Comparison of ENCODE assay signal across 16 cellular contexts in the genomic region with DNA sequence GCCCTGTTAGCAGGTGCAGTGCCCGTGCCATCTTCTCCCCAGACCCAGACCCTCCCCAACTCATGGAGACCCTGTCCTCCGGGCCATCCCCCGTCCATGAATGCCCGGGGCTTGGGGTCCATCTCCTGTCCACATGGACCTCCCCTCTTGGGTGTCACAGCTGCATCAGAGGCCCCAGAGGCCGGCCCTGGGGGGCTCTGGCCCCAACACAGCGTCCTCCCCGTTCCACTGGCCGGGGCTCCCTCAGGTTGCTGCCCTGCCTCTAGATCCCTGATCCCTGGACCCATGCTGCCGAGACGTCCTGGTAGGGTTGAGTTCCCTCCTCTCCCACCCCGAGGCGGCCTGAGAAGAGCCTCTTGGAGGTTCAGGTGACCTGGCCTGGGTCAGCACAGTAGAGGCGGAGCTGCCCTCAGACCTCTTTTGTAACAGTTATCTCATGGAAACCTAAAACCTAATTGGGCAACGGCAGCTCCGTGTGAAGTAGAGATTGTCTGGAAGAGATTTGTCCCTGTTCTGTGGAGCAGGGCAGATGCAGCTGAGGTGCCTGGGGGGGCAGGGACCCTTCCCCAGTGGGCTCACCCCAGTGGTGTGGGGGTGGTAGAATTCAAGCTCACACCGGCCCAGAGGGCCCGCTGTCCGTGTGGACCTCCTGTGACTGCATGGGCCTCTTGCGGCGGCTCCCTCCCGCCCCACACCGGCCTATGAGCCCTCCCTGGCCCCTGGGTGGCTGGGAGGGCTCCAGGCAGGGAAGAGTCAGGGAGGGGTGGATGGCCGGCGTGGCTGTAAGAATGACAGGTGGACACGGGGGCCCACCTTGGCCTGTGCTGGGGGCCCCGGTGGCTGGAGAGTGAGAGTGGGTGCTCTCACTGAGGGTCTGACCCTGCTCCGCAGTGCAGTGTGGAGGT. TPM values are rescaled to one million over a fixed set of nuclear protein-coding genes. Genes with fewer than 3 reads are reported as not detected.
DNase-seq lines count a peak whose midpoint lies in the region; ATAC-seq, FAIRE-seq and TF ChIP-seq lines count a peak whose summit lies in the region.
"Had no signal": no experiment of that assay in that cellular context is flagged by ENCODE, and none has a peak within 500 bp of the region (broad histone marks: within the 10 kb centered on the region; RNA-seq: fewer than 3 reads in every experiment).

No MANE protein-coding gene starts in this region.

- no peak for ATAC-seq in GM18520 (IDR thresholded peaks at IDR 0.05; ENCODE audit: unreplicated experiment)

- FAIRE-seq in kidney (lab: Jason Lieb, UNC) = no peak

- H3K9ac ChIP-seq in kidney (ENCODE audit: low read length in 2 of 2) = no peak overlapping the region
- no peak overlapping the region for H3K9ac ChIP-seq in trophoblast cell (ENCODE audit: low read length)

- H3K79me2 ChIP-seq in trophoblast cell (ENCODE audit: control insufficient read depth, insufficient read depth, low read length, poor library complexity) = peaks cover 23% of the 10 kb centered on the region

- H3K4ac ChIP-seq in trophoblast cell (ENCODE audit: low read depth, low read length) = peak overlapping the region; percentile 73

- H3K27me3 ChIP-seq in BE2C = no peaks in the 10 kb centered on the region
- H3K27me3 ChIP-seq in trophoblast cell (ENCODE audit: insufficient read depth, low read length) = no peaks in the 10 kb centered on the region
- H3K27me3 ChIP-seq: upper lobe of left lung had no signal

- H3K9me3 ChIP-seq in BE2C (no peaks in the 10 kb centered on the region), kidney (ENCODE audit: control insufficient read depth in 1 of 2, low read length in 2 of 2) (no peaks in the 10 kb centered on the region), trophoblast cell (ENCODE audit: insufficient read depth, low read depth, low read length) (peaks cover 3% of the 10 kb centered on the region)
- H3K9me3 ChIP-seq: upper lobe of left lung had no signal

- peak overlapping the region; percentile 17 for H3K18ac ChIP-seq in trophoblast cell (ENCODE audit: low read length)

- H3K23ac ChIP-seq in trophoblast cell (ENCODE audit: low read length) = no peak overlapping the region

- peak; percentile 1 for DNase-seq in BE2C
- peak; percentile 66 for DNase-seq in amniotic epithelial cell (ENCODE audit: low read depth)
- peak; percentile 65 for DNase-seq in kidney
- DNase-seq in trophoblast cell = peak; percentile 81 to 94
- DNase-seq in COLO668 (lab: John Stamatoyannopoulos, UW; ENCODE audit: unreplicated experiment) = no peak
- DNase-seq in stimulated activated CD4-positive, alpha-beta T cell treated with anti-CD3 and anti-CD28 coated beads, Interleukin-1b, Interleukin-23, amount 100 ng/mL, for 48 hours = no peak
- no peak for DNase-seq in OCI-M2 (lab: John Stamatoyannopoulos, UW; ENCODE audit: unreplicated experiment)
- DNase-seq: activated B cell treated with CpG ODN at 0.5 μM for 24 hours; activated effector memory CD4-positive, alpha-beta T cell treated with anti-CD3 and anti-CD28 coated beads, Interleukin-2, amount 50 U/mL, for 16 hours; natural killer cell; NCI-H2171 treated with DMSO at 0.1 percent for 48 hours; NCI-H774; retina; RPMI8226 had no signal

- no peak overlapping the region for H2AK5ac ChIP-seq in trophoblast cell (ENCODE audit: low read length)

- no peak overlapping the region for H2BK120ac ChIP-seq in trophoblast cell (ENCODE audit: insufficient read depth, low read length, poor library complexity)

- H2BK5ac ChIP-seq in trophoblast cell (ENCODE audit: low read depth, low read length, poor library complexity) = no peak overlapping the region

- H4K8ac ChIP-seq in trophoblast cell (ENCODE audit: low read depth, low read length) = no peak overlapping the region

- H3K4me2 ChIP-seq in trophoblast cell (ENCODE audit: low read length) = no peak overlapping the region

- no peak overlapping the region for H4K12ac ChIP-seq in trophoblast cell (ENCODE audit: low read depth, low read length)

- no peak overlapping the region for H2BK12ac ChIP-seq in trophoblast cell (ENCODE audit: low read length)

- no peak overlapping the region for H2AFZ ChIP-seq in trophoblast cell (ENCODE audit: insufficient read depth, low read length, poor library complexity)

- TF ChIP-seq CTCF in BE2C (IDR thresholded peaks at IDR 0.05; ENCODE audit: low read depth, low read length) (no peak), kidney (IDR thresholded peaks at IDR 0.05; ENCODE audit: borderline replicate concordance, extremely low read depth, insufficient read depth) (no peak)

- intact Hi-C loops in kidney (cut with DNase I) = no loop called here

- peak overlapping the region in 1 of 2 donors; percentile 22 for H3K27ac ChIP-seq in kidney (ENCODE audit: low read depth in 2 of 2, low read length in 2 of 2)
- no peak overlapping the region for H3K27ac ChIP-seq in trophoblast cell (ENCODE audit: low read depth, low read length)

- H3K36me3 ChIP-seq in BE2C = no peaks in the 10 kb centered on the region
- H3K36me3 ChIP-seq in kidney (ENCODE audit: control insufficient read depth in 1 of 2, insufficient read depth in 2 of 2, low read length in 2 of 2) = no peaks in the 10 kb centered on the region
- peaks cover 9 to 11% of the 10 kb centered on the region in 2 experiments for H3K36me3 ChIP-seq in trophoblast cell (ENCODE audit: control insufficient read depth in 1 of 2, insufficient read depth in 2 of 2, low read length in 2 of 2)
- H3K36me3 ChIP-seq: upper lobe of left lung had no signal

- H3K79me1 ChIP-seq in trophoblast cell (ENCODE audit: low read length) = peaks cover 4% of the 10 kb centered on the region

- no peak overlapping the region for H3K4me3 ChIP-seq in BE2C (ENCODE audit: low read depth, low read length)
- H3K4me3 ChIP-seq in kidney (ENCODE audit: low read length in 2 of 2) = no peak overlapping the region
- no peak overlapping the region for H3K4me3 ChIP-seq in trophoblast cell (ENCODE audit: low read depth, low read length)
- H3K4me3 ChIP-seq: upper lobe of left lung had no signal

- no peaks in the 10 kb centered on the region for H3K4me1 ChIP-seq in BE2C
- peaks cover 6 to 14% of the 10 kb centered on the region in 2 donors for H3K4me1 ChIP-seq in kidney (ENCODE audit: control insufficient read depth in 1 of 2, insufficient read depth in 1 of 2, low read depth in 1 of 2, low read length in 2 of 2)
- peaks cover 14 to 20% of the 10 kb centered on the region in 2 experiments for H3K4me1 ChIP-seq in trophoblast cell (ENCODE audit: control insufficient read depth in 1 of 2, insufficient read depth in 2 of 2, low read length in 2 of 2)

- H3K14ac ChIP-seq in trophoblast cell (ENCODE audit: low read length) = no peak overlapping the region

- WGBS in trophoblast cell (ENCODE audit: extremely low coverage, insufficient coverage, insufficient read length) = no CpG with 5 or more reads among the region's 27 CpGs

- no peak overlapping the region for H4K91ac ChIP-seq in trophoblast cell (ENCODE audit: low read depth, low read length)

RNA-seq across cellular contexts. Expression of gene SKI, which starts 56.1 kb away (rescaled TPM):
- 22.2 TPM for polyA plus RNA-seq in BE2C (2012; ENCODE audit: insufficient read depth, insufficient read length, low read depth)
- 78.6 TPM for total RNA-seq in kidney
- 9.2 TPM for polyA plus RNA-seq in kidney (ENCODE audit: insufficient read depth, low read depth, low replicate concordance)
- 73.3 and 73.7 TPM in 2 replicates for polyA plus RNA-seq in trophoblast cell (2013)

Comparison
In these comparisons a context has a peak if more than half of its experiments do, and no peak if none do; other contexts are left out.
1. DNase-seq: peak in BE2C (single experiment), amniotic epithelial cell (single experiment), kidney (single experiment) and trophoblast cell (2 of 2); none in COLO668 (single experiment), stimulated activated CD4-positive, alpha-beta T cell treated with anti-CD3 and anti-CD28 coated beads, Interleukin-1b, Interleukin-23, amount 100 ng/mL, for 48 hours (single experiment) and OCI-M2 (single experiment).